ENCODE assay signal across 8 cellular contexts in the genomic region with DNA sequence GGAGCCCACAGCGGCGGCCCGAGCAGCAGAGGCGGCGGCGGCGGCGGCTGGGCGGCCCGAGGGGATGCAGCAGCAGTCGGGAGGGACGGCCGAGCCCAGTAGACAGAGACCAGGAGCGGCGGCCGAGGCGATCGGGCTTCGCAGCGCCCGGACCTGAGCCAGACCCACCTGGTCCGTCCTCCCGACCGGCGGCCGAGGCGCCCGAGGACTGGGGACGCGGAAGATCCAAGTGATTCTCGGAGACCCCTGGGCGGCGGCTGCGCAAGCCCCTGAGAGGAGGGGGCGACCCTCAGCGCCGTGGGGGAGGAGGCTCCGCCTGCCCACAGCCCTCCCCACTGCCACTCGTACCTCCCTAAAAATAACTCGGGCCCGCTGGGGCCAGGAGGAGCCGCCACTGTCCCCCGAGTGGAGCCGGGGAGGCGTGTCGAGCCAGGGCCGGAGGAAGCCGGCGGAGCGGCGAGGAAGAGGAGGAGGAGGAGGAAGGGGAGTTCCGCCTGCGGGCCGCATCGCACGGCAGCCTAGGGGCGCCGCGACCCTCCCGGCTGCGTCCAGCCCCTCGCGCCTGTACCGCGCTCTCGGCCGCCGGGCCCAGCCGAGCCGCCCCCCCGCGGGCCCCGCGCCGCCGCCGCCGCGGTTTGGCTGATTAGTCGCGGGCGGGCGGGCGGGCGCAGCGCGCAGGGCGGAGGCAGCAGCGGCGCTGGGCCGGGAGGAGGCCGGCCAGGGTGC. TPM values are rescaled to one million over a fixed set of nuclear protein-coding genes. Genes with fewer than 3 reads are reported as not detected.
A peak's percentile ranks its signal among the peaks of the same experiment; 100 is the strongest.
DNase-seq lines count a peak whose midpoint lies in the region; ATAC-seq lines count a peak whose summit lies in the region.

No MANE protein-coding gene starts in this region.

- H3K9me3 Mint-ChIP-seq in activated naive CD4-positive, alpha-beta T cell treated with anti-CD3 and anti-CD28 coated beads, Interleukin-2, amount 10 ng/mL, durations not matched to agents 7 days and 5 days, result no peaks in the 10 kb centered on the region

- peak overlapping the region; percentile 63; the same call in 1 of the 2 replicates for H3K27ac ChIP-seq in ACC112 (ENCODE audit: low read depth, low read length)

- peaks cover 45% of the 10 kb centered on the region for H3K79me2 ChIP-seq in ACC112 (ENCODE audit: control insufficient read depth, insufficient read depth, low read length, unreplicated experiment)

- H3K4me3 Mint-ChIP-seq in activated naive CD4-positive, alpha-beta T cell treated with anti-CD3 and anti-CD28 coated beads, Interleukin-2, amount 10 ng/mL, durations not matched to agents 7 days and 5 days, result peak overlapping the region; percentile 83

- CTCF ChIA-PET in activated naive CD4-positive, alpha-beta T cell treated with anti-CD3 and anti-CD28 coated beads, Interleukin-2, amount 10 ng/mL, durations not matched to agents 7 days and 5 days (lab: Charles Lee), result interaction anchor here (1.5 kb wide), 1 partner anchor 17 kb away, joined by 4 read pairs; no protein-coding TSS in a partner anchor

- DNase-seq in RPMI7951 (ENCODE audit: low read depth), result peak; percentile 44
- DNase-seq in activated naive CD4-positive, alpha-beta T cell treated with anti-CD3 and anti-CD28 coated beads, Interleukin-2, amount 10 ng/mL, durations not matched to agents 7 days and 5 days, result peak; percentile 65
- peak; percentile 37 for DNase-seq in globus pallidus (ENCODE audit: low spot score)
- DNase-seq in occipital lobe (lab: John Stamatoyannopoulos, UW), result peak; percentile 11
- DNase-seq in NCI-H2171 treated with DMSO at 0.1 percent for 48 hours (lab: John Stamatoyannopoulos, UW), result no peak

- peak overlapping the region; percentile 16 for H2AFZ ChIP-seq in ACC112 (ENCODE audit: low read length, unreplicated experiment)

- H3K4me1 Mint-ChIP-seq in activated naive CD4-positive, alpha-beta T cell treated with anti-CD3 and anti-CD28 coated beads, Interleukin-2, amount 10 ng/mL, durations not matched to agents 7 days and 5 days, result peaks cover 47% of the 10 kb centered on the region

- ATAC-seq in GM18861 (IDR thresholded peaks at IDR 0.05; ENCODE audit: unreplicated experiment) (peak; percentile 14), HG03060 (IDR thresholded peaks at IDR 0.05; ENCODE audit: low read depth, unreplicated experiment) (peak; percentile 6)

- H3K27me3 Mint-ChIP-seq in activated naive CD4-positive, alpha-beta T cell treated with anti-CD3 and anti-CD28 coated beads, Interleukin-2, amount 10 ng/mL, durations not matched to agents 7 days and 5 days, result peaks cover 15% of the 10 kb centered on the region

- H3K4me1 ChIP-seq in ACC112 (ENCODE audit: control insufficient read depth, insufficient read depth, low read length, unreplicated experiment), result peaks cover 22% of the 10 kb centered on the region

- no peaks in the 10 kb centered on the region for H3K36me3 Mint-ChIP-seq in activated naive CD4-positive, alpha-beta T cell treated with anti-CD3 and anti-CD28 coated beads, Interleukin-2, amount 10 ng/mL, durations not matched to agents 7 days and 5 days

- H3K27me3 ChIP-seq in ACC112 (ENCODE audit: insufficient read depth, low read length), result peaks cover 16% of the 10 kb centered on the region

- H3K27ac Mint-ChIP-seq in activated naive CD4-positive, alpha-beta T cell treated with anti-CD3 and anti-CD28 coated beads, Interleukin-2, amount 10 ng/mL, durations not matched to agents 7 days and 5 days, result peak overlapping the region; percentile 14

- no peaks in the 10 kb centered on the region for H3K36me3 ChIP-seq in ACC112 (ENCODE audit: insufficient read depth, low read length)

- H3K4me3 ChIP-seq in ACC112 (ENCODE audit: low read depth, low read length), result peak overlapping the region; percentile 81

RNA-seq across cellular contexts. Expression of a gene that starts 0.7 kb away (rescaled TPM):
- 12.7 and 12.9 TPM in 2 replicates for total RNA-seq in RPMI7951 (2014; rRNA removed; shearing (Covaris generic))
- 251 TPM for total RNA-seq in occipital lobe

Comparison
In these comparisons a context has a peak if more than half of its experiments do, and no peak if none do; other contexts are left out.
1. RNA of a gene that starts 0.7 kb away (total RNA-seq): 251 TPM in occipital lobe (single experiment); 12.7 to 12.9 TPM in RPMI7951; every median in the first group is over 10 times any median in the second.